In genomic region chr6:26187981-26188635, GRCh38 we compare ENCODE assay signal across 8 cellular contexts.
A peak's percentile ranks its signal among the peaks of the same experiment; 100 is the strongest.
DNase-seq lines count a peak whose midpoint lies in the region; ATAC-seq and TF ChIP-seq lines count a peak whose summit lies in the region.

No MANE protein-coding gene starts in this region.

- H3K9me3 ChIP-seq in iPS-18c (ENCODE audit: control insufficient read depth, insufficient read depth, low read length): no peaks in the 10 kb centered on the region

- POLR2A ChIA-PET in HEK293T (lab: Yijun Ruan, JAX): interaction anchor here (0.7 to 5.5 kb wide), 45 partner anchors 10 to 1705 kb away, joined by 3 to 167 read pairs (median 5); a partner anchor contains a TSS

- DNase-seq in GM03348 (ENCODE audit: low spot score): peak; percentile 16
- DNase-seq in HEK293T (ENCODE audit: extremely low spot score): no peak
- peak; percentile 55 for DNase-seq in NCI-H748 treated with DMSO at 0.1 percent for 48 hours (lab: John Stamatoyannopoulos, UW)
- peak; percentile 53 to 60 for DNase-seq in activated naive CD4-positive, alpha-beta T cell treated with anti-CD3 and anti-CD28 coated beads, Interleukin-2, amount 50 U/mL, for 72 hours (ENCODE audit: low spot score in 2 of 2)
- peak; percentile 27 for DNase-seq in stimulated activated CD4-positive, alpha-beta T cell treated with anti-CD3 and anti-CD28 coated beads, Interleukin-4, amount 100 ng/mL, for 24 hours

- peak in 1 of 2 donors; percentile 21 for ATAC-seq in activated naive CD4-positive, alpha-beta T cell treated with anti-CD3 and anti-CD28 coated beads, Interleukin-2, amount 50 U/mL, for 72 hours
- no peak for ATAC-seq in GM18870 (IDR thresholded peaks at IDR 0.05; ENCODE audit: unreplicated experiment)
- ATAC-seq in HG03571 (IDR thresholded peaks at IDR 0.05; ENCODE audit: unreplicated experiment): no peak

- no peaks in the 10 kb centered on the region for H3K9me3 Mint-ChIP-seq in activated naive CD4-positive, alpha-beta T cell treated with anti-CD3 and anti-CD28 coated beads, Interleukin-2, amount 50 U/mL, for 72 hours

- H3K4me3 ChIP-seq in iPS-18c (ENCODE audit: insufficient read depth, low read depth, low read length): peak overlapping the region; percentile 76

- H3K27ac Mint-ChIP-seq in activated naive CD4-positive, alpha-beta T cell treated with anti-CD3 and anti-CD28 coated beads, Interleukin-2, amount 50 U/mL, for 72 hours: peak overlapping the region; percentile 93 to 99

- CTCF ChIA-PET in HEK293T (lab: Yijun Ruan, JAX): interaction anchor here (1.3 to 1.6 kb wide), 3 partner anchors 9 to 17 kb away, joined by 5 to 7 read pairs (median 5); a partner anchor contains a TSS

- peaks cover 0 to 7% of the 10 kb centered on the region in 2 donors for H3K36me3 Mint-ChIP-seq in activated naive CD4-positive, alpha-beta T cell treated with anti-CD3 and anti-CD28 coated beads, Interleukin-2, amount 50 U/mL, for 72 hours

TF ChIP-seq in HEK293T, 16 proteins besides CTCF, POLR2A, EP300 and RAD21:
- 0 out of 2 replicates have a peak, but pooled peaks have one; percentile 1 for TF ChIP-seq L3MBTL2 (conservative IDR thresholded peaks at IDR 0.05)
- TF ChIP-seq, protein P1, sequence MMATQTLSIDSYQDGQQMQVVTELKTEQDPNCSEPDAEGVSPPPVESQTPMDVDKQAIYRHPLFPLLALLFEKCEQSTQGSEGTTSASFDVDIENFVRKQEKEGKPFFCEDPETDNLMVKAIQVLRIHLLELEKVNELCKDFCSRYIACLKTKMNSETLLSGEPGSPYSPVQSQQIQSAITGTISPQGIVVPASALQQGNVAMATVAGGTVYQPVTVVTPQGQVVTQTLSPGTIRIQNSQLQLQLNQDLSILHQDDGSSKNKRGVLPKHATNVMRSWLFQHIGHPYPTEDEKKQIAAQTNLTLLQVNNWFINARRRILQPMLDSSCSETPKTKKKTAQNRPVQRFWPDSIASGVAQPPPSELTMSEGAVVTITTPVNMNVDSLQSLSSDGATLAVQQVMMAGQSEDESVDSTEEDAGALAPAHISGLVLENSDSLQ (IDR thresholded peaks at IDR 0.05): no peak
